Comparison of ENCODE assay signal across 1 cellular context in the genomic region with DNA sequence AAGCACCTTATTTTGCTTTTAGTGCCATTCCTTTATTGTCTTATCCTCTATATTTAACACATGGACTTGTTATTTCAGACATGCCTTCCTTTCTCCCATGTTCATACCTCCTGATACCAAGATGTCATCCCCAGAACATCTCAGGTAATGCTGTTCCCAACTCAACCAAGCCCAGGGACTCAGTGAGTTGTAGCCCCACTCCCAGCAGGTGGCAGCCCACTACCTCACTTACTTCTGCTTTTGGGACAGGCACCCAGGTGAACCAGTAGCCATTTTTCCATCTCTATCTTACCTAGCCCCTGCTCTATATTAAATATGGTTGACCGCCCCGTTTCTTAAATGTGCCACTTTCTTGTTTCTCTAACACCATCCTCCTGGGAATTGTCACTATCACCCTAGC.
TF ChIP-seq lines count a peak whose summit lies in the region.

No MANE protein-coding gene starts in this region.

TF ChIP-seq in GM23338, 12 proteins besides CTCF, POLR2A, EP300 and RAD21 (continued from another document):
- TF ChIP-seq, protein P1, sequence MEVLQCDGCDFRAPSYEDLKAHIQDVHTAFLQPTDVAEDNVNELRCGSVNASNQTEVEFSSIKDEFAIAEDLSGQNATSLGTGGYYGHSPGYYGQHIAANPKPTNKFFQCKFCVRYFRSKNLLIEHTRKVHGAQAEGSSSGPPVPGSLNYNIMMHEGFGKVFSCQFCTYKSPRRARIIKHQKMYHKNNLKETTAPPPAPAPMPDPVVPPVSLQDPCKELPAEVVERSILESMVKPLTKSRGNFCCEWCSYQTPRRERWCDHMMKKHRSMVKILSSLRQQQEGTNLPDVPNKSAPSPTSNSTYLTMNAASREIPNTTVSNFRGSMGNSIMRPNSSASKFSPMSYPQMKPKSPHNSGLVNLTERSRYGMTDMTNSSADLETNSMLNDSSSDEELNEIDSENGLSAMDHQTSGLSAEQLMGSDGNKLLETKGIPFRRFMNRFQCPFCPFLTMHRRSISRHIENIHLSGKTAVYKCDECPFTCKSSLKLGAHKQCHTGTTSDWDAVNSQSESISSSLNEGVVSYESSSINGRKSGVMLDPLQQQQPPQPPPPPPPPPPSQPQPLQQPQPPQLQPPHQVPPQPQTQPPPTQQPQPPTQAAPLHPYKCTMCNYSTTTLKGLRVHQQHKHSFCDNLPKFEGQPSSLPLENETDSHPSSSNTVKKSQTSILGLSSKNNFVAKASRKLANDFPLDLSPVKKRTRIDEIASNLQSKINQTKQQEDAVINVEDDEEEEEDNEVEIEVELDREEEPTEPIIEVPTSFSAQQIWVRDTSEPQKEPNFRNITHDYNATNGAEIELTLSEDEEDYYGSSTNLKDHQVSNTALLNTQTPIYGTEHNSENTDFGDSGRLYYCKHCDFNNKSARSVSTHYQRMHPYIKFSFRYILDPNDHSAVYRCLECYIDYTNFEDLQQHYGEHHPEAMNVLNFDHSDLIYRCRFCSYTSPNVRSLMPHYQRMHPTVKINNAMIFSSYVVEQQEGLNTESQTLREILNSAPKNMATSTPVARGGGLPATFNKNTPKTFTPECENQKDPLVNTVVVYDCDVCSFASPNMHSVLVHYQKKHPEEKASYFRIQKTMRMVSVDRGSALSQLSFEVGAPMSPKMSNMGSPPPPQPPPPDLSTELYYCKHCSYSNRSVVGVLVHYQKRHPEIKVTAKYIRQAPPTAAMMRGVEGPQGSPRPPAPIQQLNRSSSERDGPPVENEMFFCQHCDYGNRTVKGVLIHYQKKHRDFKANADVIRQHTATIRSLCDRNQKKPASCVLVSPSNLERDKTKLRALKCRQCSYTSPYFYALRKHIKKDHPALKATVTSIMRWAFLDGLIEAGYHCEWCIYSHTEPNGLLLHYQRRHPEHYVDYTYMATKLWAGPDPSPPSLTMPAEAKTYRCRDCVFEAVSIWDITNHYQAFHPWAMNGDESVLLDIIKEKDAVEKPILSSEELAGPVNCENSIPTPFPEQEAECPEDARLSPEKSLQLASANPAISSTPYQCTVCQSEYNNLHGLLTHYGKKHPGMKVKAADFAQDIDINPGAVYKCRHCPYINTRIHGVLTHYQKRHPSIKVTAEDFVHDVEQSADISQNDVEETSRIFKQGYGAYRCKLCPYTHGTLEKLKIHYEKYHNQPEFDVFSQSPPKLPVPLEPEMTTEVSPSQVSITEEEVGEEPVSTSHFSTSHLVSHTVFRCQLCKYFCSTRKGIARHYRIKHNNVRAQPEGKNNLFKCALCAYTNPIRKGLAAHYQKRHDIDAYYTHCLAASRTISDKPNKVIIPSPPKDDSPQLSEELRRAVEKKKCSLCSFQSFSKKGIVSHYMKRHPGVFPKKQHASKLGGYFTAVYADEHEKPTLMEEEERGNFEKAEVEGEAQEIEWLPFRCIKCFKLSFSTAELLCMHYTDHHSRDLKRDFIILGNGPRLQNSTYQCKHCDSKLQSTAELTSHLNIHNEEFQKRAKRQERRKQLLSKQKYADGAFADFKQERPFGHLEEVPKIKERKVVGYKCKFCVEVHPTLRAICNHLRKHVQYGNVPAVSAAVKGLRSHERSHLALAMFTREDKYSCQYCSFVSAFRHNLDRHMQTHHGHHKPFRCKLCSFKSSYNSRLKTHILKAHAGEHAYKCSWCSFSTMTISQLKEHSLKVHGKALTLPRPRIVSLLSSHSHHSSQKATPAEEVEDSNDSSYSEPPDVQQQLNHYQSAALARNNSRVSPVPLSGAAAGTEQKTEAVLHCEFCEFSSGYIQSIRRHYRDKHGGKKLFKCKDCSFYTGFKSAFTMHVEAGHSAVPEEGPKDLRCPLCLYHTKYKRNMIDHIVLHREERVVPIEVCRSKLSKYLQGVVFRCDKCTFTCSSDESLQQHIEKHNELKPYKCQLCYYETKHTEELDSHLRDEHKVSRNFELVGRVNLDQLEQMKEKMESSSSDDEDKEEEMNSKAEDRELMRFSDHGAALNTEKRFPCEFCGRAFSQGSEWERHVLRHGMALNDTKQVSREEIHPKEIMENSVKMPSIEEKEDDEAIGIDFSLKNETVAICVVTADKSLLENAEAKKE (CRISPR knock-in tag; IDR thresholded peaks at IDR 0.05), result no peak
